In the genomic region with DNA sequence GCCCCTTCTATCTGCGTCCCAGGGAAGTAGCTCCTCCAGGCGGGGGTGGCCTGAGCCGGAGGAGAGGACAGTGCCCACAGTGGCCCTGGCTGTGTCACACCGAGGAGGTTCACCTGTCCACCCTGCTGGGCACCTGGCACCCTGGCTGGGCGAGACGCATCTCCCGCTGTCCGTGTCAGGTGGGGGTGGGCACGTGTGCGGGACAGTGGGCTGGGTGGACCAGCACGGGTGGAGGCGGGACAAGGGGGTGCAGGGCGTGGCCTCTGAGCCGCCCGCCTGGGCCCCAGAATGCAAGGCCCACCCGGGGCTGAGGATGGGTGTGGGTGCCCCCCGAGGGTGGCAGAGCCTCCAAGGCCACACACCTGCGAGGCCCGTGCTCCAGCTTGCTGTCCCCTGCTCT, we compare ENCODE assay signal across 16 cellular contexts. TPM values are rescaled to one million over a fixed set of nuclear protein-coding genes. Genes with fewer than 3 reads are reported as not detected.
A peak's percentile ranks its signal among the peaks of the same experiment; 100 is the strongest.
DNase-seq lines count a peak whose midpoint lies in the region; ATAC-seq, FAIRE-seq and TF ChIP-seq lines count a peak whose summit lies in the region.
"Had no signal": no experiment of that assay in that cellular context is flagged by ENCODE, and none has a peak within 500 bp of the region (broad histone marks: within the 10 kb centered on the region; RNA-seq: fewer than 3 reads in every experiment).

No MANE protein-coding gene starts in this region.

- dilution Hi-C loops in IMR-90 (cut with HindIII; ENCODE audit: low sequenced_read_pairs, unreplicated experiment): no loop called here

- H3K4me1 ChIP-seq in IMR-90 (ENCODE audit: control insufficient read depth, insufficient read depth, low read length) (peaks cover 17% of the 10 kb centered on the region), H1 (replicated peaks in 1 of 4; ENCODE audit: control insufficient read depth in 3 of 4, insufficient read depth in 4 of 4, low read length in 3 of 4) (peaks cover 0 to 3% (median 0%) of the 10 kb centered on the region in 4 experiments; a peak in 3 of 7 replicates), endodermal cell (ENCODE audit: control insufficient read depth, insufficient read depth, low read length) (no peaks in the 10 kb centered on the region)

- H2AK5ac ChIP-seq in IMR-90 (ENCODE audit: low read depth, low read length): peak overlapping the region; percentile 88; the same call in 1 of the 2 replicates
- H2AK5ac ChIP-seq in H1 (ENCODE audit: low read depth, low read length): no peak overlapping the region

- BruUV-seq in IMR-90 (replicated peaks; lab: Mats Ljungman, UMichigan): no TSS peak

- H3K4ac ChIP-seq in IMR-90 (ENCODE audit: low read depth, low read length) (peak overlapping the region; percentile 27; the same call in 1 of the 2 replicates), H1 (replicated peaks; ENCODE audit: insufficient read length, low read depth, low read length) (no peak overlapping the region)

- H3K18ac ChIP-seq in IMR-90 (ENCODE audit: low read depth, low read length) (no peak overlapping the region), H1 (ENCODE audit: extremely low read depth, low read length) (no peak overlapping the region)

- H4K91ac ChIP-seq in IMR-90 (ENCODE audit: insufficient read depth, low read depth, low read length) (peak overlapping the region; percentile 21; the same call in 1 of the 2 replicates), H1 (replicated peaks; ENCODE audit: insufficient read length, low read length) (peak overlapping the region; percentile 73)

- no peak overlapping the region for H3K4me2 ChIP-seq in IMR-90 (ENCODE audit: low read depth, low read length)
- no peak overlapping the region for H3K4me2 ChIP-seq in H1 (ENCODE audit: insufficient read depth in 1 of 2, low read depth in 2 of 2, low read length in 2 of 2)

- H3K79me1 ChIP-seq in IMR-90 (ENCODE audit: low read depth in 1 of 2, low read length in 2 of 2) (peaks cover 20 to 36% of the 10 kb centered on the region in 2 experiments), H1 (ENCODE audit: low read depth, low read length) (no peaks in the 10 kb centered on the region; the same call in 1 of the 2 replicates)

- peaks cover 10% of the 10 kb centered on the region for H3K9me1 ChIP-seq in IMR-90 (ENCODE audit: insufficient read depth, low read length)

- H3K27ac ChIP-seq in IMR-90 (ENCODE audit: insufficient read depth, low read length) (no peak overlapping the region), H1 (ENCODE audit: low read depth, low read length) (no peak overlapping the region), endodermal cell (ENCODE audit: low read depth, low read length) (no peak overlapping the region)

- H3K23ac ChIP-seq in IMR-90 (ENCODE audit: low read depth, low read length) (no peak overlapping the region), H1 (ENCODE audit: insufficient read length) (no peak overlapping the region)

- no peaks in the 10 kb centered on the region for H3K79me2 ChIP-seq in H1 (ENCODE audit: control insufficient read depth in 1 of 2, insufficient read depth in 2 of 2, low read length in 2 of 2)

- H3K9me3 Mint-ChIP-seq in endodermal cell: no peaks in the 10 kb centered on the region
- H3K9me3 Mint-ChIP-seq: activated T-cell treated with anti-CD3 and anti-CD28 coated beads, Interleukin-2, amount 50 U/mL, for 4 hours; IgD-negative memory B cell had no signal

- peak; percentile 72 for DNase-seq in AML-193 (lab: John Stamatoyannopoulos, UW)
- no peak for DNase-seq in IMR-90
- DNase-seq in H1 (ENCODE audit: low read depth in 1 of 2, low spot score in 2 of 2): no peak
- no peak for DNase-seq in sciatic nerve (ENCODE audit: low spot score)
- DNase-seq in SIG-M5 treated with dmso at 0.1 percent for 504 hours (lab: John Stamatoyannopoulos, UW; ENCODE audit: unreplicated experiment): no peak
- DNase-seq in endodermal cell: no peak
- DNase-seq in DMS 273 treated with DMSO at 0.1 percent for 48 hours (lab: John Stamatoyannopoulos, UW): no peak
- DNase-seq: activated CD4-positive, alpha-beta T cell treated with anti-CD3 and anti-CD28 coated beads for 4 hours; activated T-cell treated with anti-CD3 and anti-CD28 coated beads, Interleukin-2, amount 50 U/mL, for 4 hours; cortex of kidney; NCI-H1417 treated with DMSO at 0.1 percent for 48 hours; T-helper 2 cell had no signal

- no peak for TF ChIP-seq RAD21 in IMR-90 (IDR thresholded peaks at IDR 0.05; ENCODE audit: low read length)
- no peak for TF ChIP-seq RAD21 in H1 (IDR thresholded peaks at IDR 0.05 in 1 of 2, conservative IDR thresholded peaks at IDR 0.05 in 1 of 2; ENCODE audit: low read depth in 2 of 2, low read length in 2 of 2)

- FAIRE-seq in H1 (lab: Jason Lieb, UNC): no peak

- H3K4me3 ChIP-seq in IMR-90 (ENCODE audit: insufficient read depth, low read depth, low read length) (no peak overlapping the region), H1 (ENCODE audit: extremely low read depth in 1 of 4, insufficient read depth in 2 of 4, low read depth in 3 of 4, low read length in 4 of 4) (no peak overlapping the region), endodermal cell (ENCODE audit: low read length) (no peak overlapping the region)

- peak overlapping the region; percentile 72 for H2AK9ac ChIP-seq in IMR-90 (replicated peaks; ENCODE audit: low read depth, low read length, poor library complexity)

- H3K36me3 ChIP-seq in IMR-90 (ENCODE audit: control insufficient read depth, insufficient read depth, low read length) (no peaks in the 10 kb centered on the region; the same call in 1 of the 2 replicates), H1 (ENCODE audit: control insufficient read depth in 2 of 4, insufficient read depth in 4 of 4, low read length in 3 of 4) (no peaks in the 10 kb centered on the region), endodermal cell (ENCODE audit: control insufficient read depth, insufficient read depth, low read length) (no peaks in the 10 kb centered on the region)
- H3K36me3 ChIP-seq: adrenal gland, thyroid gland had no signal

- peaks cover 21% of the 10 kb centered on the region; the same call in 1 of the 2 replicates for H3K23me2 ChIP-seq in H1 (ENCODE audit: low read depth, low read length)

- H3K27me3 ChIP-seq in IMR-90 (ENCODE audit: control insufficient read depth, insufficient read depth, low read length): no peaks in the 10 kb centered on the region
- H3K27me3 ChIP-seq in H1 (replicated peaks in 1 of 4; ENCODE audit: control insufficient read depth in 3 of 4, extremely low read depth in 1 of 4, insufficient read depth in 3 of 4, low read length in 3 of 4): no peaks in the 10 kb centered on the region
- H3K27me3 ChIP-seq in endodermal cell (ENCODE audit: control insufficient read depth, insufficient read depth, low read length, poor library complexity, severe bottlenecking): no peaks in the 10 kb centered on the region
- H3K27me3 ChIP-seq: adrenal gland, thyroid gland had no signal

- peak overlapping the region; percentile 44; the same call in 1 of the 2 replicates for H2BK12ac ChIP-seq in H1 (ENCODE audit: low read depth, low read length)

- in situ Hi-C loops in IMR-90 (cut with MboI; ENCODE audit: low sequenced_read_pairs): no loop called here

- no peaks in the 10 kb centered on the region for H3K4me1 Mint-ChIP-seq in endodermal cell

- ATAC-seq in IMR-90 (ENCODE audit: low read depth) (no peak; the same call in 1 of the 2 replicates), sciatic nerve (peak; percentile 9), GM21515 (IDR thresholded peaks at IDR 0.05; ENCODE audit: unreplicated experiment) (no peak)

- intact Hi-C loops in IMR-90 (cut with micrococcal nuclease) (no loop called here), sciatic nerve (cut with DNase I) (no loop called here)

- TF ChIP-seq POLR2A in IMR-90 (IDR thresholded peaks at IDR 0.05; ENCODE audit: low read depth, low read length): no peak
- no peak for TF ChIP-seq POLR2A in H1 (IDR thresholded peaks at IDR 0.05; ENCODE audit: control extremely low read depth in 1 of 2, low read depth in 2 of 2, low read length in 2 of 2)

- H3K4me3 Mint-ChIP-seq in endodermal cell: no peak overlapping the region
- H3K4me3 Mint-ChIP-seq: activated T-cell treated with anti-CD3 and anti-CD28 coated beads, Interleukin-2, amount 50 U/mL, for 4 hours had no signal

- H4K5ac ChIP-seq in IMR-90 (ENCODE audit: low read depth, low read length): no peak overlapping the region
- no peak overlapping the region for H4K5ac ChIP-seq in H1 (ENCODE audit: insufficient read length, low read depth, low read length)

- TF ChIP-seq CTCF in IMR-90 (conservative IDR thresholded peaks at IDR 0.05; ENCODE audit: low read depth, low read length): no peak
- TF ChIP-seq CTCF in H1 (IDR thresholded peaks at IDR 0.05; ENCODE audit: control extremely low read depth in 1 of 3, insufficient read depth in 1 of 3, low read depth in 1 of 3, low read length in 3 of 3): no peak
- no peak for TF ChIP-seq CTCF in endodermal cell (conservative IDR thresholded peaks at IDR 0.05)

- H4K20me1 ChIP-seq in IMR-90 (ENCODE audit: insufficient read depth, low read length) (peaks cover 8% of the 10 kb centered on the region), H1 (replicated peaks in 1 of 2; ENCODE audit: control insufficient read depth in 1 of 2, insufficient read depth in 2 of 2, low read length in 2 of 2) (peaks cover 0 to 7% of the 10 kb centered on the region in 2 experiments)

- POLR2A ChIA-PET in IMR-90 (lab: Charles Lee; ENCODE audit: unreplicated experiment): no interaction called here
- POLR2A ChIA-PET in H1 (lab: Charles Lee; ENCODE audit: partially characterized antibody): interaction anchor here (2.2 kb wide), 1 partner anchor 11 kb away, joined by 7 read pairs; no protein-coding TSS in a partner anchor

- CTCF ChIA-PET in IMR-90 (lab: Yijun Ruan, JAX) (no interaction called here), H1 (lab: Charles Lee; ENCODE audit: partially characterized antibody) (interaction anchor here (0.7 to 7.3 kb wide), 9 partner anchors 8 to 179 kb away, joined by 3 to 53 read pairs (median 5); no protein-coding TSS in a partner anchor)

- H2BK20ac ChIP-seq in IMR-90 (ENCODE audit: low read depth, low read length): no peak overlapping the region
- no peak overlapping the region for H2BK20ac ChIP-seq in H1 (ENCODE audit: low read length)

- TF ChIP-seq EP300 in H1 (IDR thresholded peaks at IDR 0.05; ENCODE audit: borderline replicate concordance in 1 of 2, low read depth in 2 of 2, low read length in 2 of 2): no peak

- H3K27me3 Mint-ChIP-seq in endodermal cell (ENCODE audit: insufficient read depth): no peaks in the 10 kb centered on the region

- H3K56ac ChIP-seq in IMR-90 (ENCODE audit: extremely low read depth, insufficient read depth, low read length) (no peak overlapping the region), H1 (replicated peaks; ENCODE audit: insufficient read length, low read depth, low read length) (no peak overlapping the region)

- H3K27ac Mint-ChIP-seq in endodermal cell: no peak overlapping the region
- H3K27ac Mint-ChIP-seq: IgD-negative memory B cell had no signal

- H2BK15ac ChIP-seq in IMR-90 (ENCODE audit: low read depth, low read length): no peak overlapping the region; the same call in 2 of the 3 replicates
- no peak overlapping the region for H2BK15ac ChIP-seq in H1 (ENCODE audit: low read length)

- H3K9ac ChIP-seq in IMR-90 (ENCODE audit: low read depth, low read length) (no peak overlapping the region), H1 (replicated peaks in 1 of 4; ENCODE audit: extremely low read depth in 1 of 4, low read depth in 3 of 4, low read length in 3 of 4) (no peak overlapping the region), endodermal cell (ENCODE audit: extremely low read depth, low read length, poor library complexity, severe bottlenecking) (no peak overlapping the region)

- H3K14ac ChIP-seq in IMR-90 (replicated peaks; ENCODE audit: low read depth, low read length) (no peak overlapping the region), H1 (ENCODE audit: insufficient read length) (no peak overlapping the region)

- H2AFZ ChIP-seq in IMR-90 (replicated peaks; ENCODE audit: low read length, poor library complexity) (peak overlapping the region; percentile 43), H1 (ENCODE audit: low read length) (no peak overlapping the region)

- WGBS in IMR-90 (ENCODE audit: extremely low coverage in 2 of 2, insufficient read length in 1 of 2), 2 experiments: 50% methylated on average over 7 of the region's 19 CpGs; no CpG with 5 or more reads in 1 of the 2 experiments
- 91% methylated on average over 14 of the region's 19 CpGs; no CpG with 5 or more reads in 1 of the 2 experiments for WGBS in H1 (ENCODE audit: extremely low coverage in 1 of 2, insufficient coverage in 1 of 2, insufficient read length in 1 of 2, insufficient replicate concordance in 2 of 2, low coverage in 1 of 2, low lambda C conversion rate in 2 of 2, missing lambda C conversion rate in 1 of 2), 2 experiments
- WGBS in endodermal cell (ENCODE audit: insufficient coverage in 1 of 2, insufficient read length in 1 of 2), 2 experiments: 86 to 97% methylated on average over 7 to 19 of the region's 19 CpGs

- H2BK120ac ChIP-seq in IMR-90 (ENCODE audit: low read depth, low read length) (peak overlapping the region; percentile 15; the same call in 1 of the 2 replicates), H1 (replicated peaks; ENCODE audit: low read depth, low read length) (no peak overlapping the region)

- H3K36me3 Mint-ChIP-seq in endodermal cell (ENCODE audit: low read depth): no peaks in the 10 kb centered on the region
- H3K36me3 Mint-ChIP-seq: IgD-negative memory B cell had no signal

- H2BK5ac ChIP-seq in IMR-90 (ENCODE audit: low read depth, low read length, poor library complexity, severe bottlenecking) (no peak overlapping the region), H1 (ENCODE audit: low read depth, low read length) (no peak overlapping the region)

- H4K8ac ChIP-seq in IMR-90 (ENCODE audit: low read depth in 2 of 2, low read length in 2 of 2) (no peak overlapping the region), H1 (ENCODE audit: extremely low read depth, insufficient read depth, low read length) (peak overlapping the region; percentile 35; the same call in 1 of the 2 replicates)

- H3K9me3 ChIP-seq in IMR-90 (ENCODE audit: control insufficient read depth, insufficient read depth, low read length) (no peaks in the 10 kb centered on the region), H1 (ENCODE audit: insufficient read depth in 2 of 2, low read depth in 1 of 2, low read length in 1 of 2) (peaks cover 0 to 6% of the 10 kb centered on the region in 2 experiments; a peak in 1 of 4 replicates), endodermal cell (ENCODE audit: control insufficient read depth, low read length) (no peaks in the 10 kb centered on the region)
- H3K9me3 ChIP-seq: adrenal gland, thyroid gland had no signal

RNA-seq across cellular contexts. Expression of gene BAHCC1, which starts 33.7 kb away (rescaled TPM):
- 0.36 and 0.83 TPM in 2 replicates for total RNA-seq in IMR-90 (2012; rRNA removed)
- 7.8 and 8.1 TPM in 2 replicates for polyA plus RNA-seq in IMR-90 (2012; rRNA removed)
- 4.4 and 5.5 TPM in 2 replicates for polyA plus RNA-seq in IMR-90 (2012; cell fraction: cytosol; rRNA removed)
- 24.1 and 56.3 TPM in 2 replicates for polyA plus RNA-seq in IMR-90 (2012; cell fraction: nucleus; rRNA removed; ENCODE audit: low replicate concordance)
- total RNA-seq in H1 (2021; fragmentation: NEBNext Ultra II Directional; extraction: Animal tissue kit (Norgen Biotek cat#: 25700)): 0.58 and 0.71 TPM in 2 replicates
- 0.26 and 0.61 TPM in 2 replicates for polyA plus RNA-seq in H1 (2011; rRNA removed)
- 0.47 TPM for polyA plus RNA-seq in H1 (2011; cell fraction: cytosol; rRNA removed)
- polyA plus RNA-seq in H1 (2011; cell fraction: nucleus; rRNA removed): 2.9 TPM
- polyA plus RNA-seq in H1 (2012, experiment 1 of 2): 0.44 to 0.98 TPM (median 0.89 TPM) in 4 replicates
- polyA plus RNA-seq in H1 (2012, experiment 2 of 2): 0.58 TPM
- polyA plus RNA-seq in H1 (2013, experiment 1 of 2): 0.45 TPM
- polyA plus RNA-seq in H1 (2013, experiment 2 of 2): 0.50 TPM
- 0.88 and 0.95 TPM in 2 replicates for polyA minus RNA-seq in H1 (2011; rRNA and poly(A)+ RNA removed)
- polyA minus RNA-seq in H1 (2011; cell fraction: cytosol; rRNA and poly(A)+ RNA removed): 3.2 TPM
- 1.3 TPM for polyA minus RNA-seq in H1 (2011; cell fraction: nucleus; rRNA and poly(A)+ RNA removed)
- total RNA-seq in sciatic nerve: 47.8 TPM
- 10 to 100 TPM; 63.9 to 78.1 TPM for total RNA-seq in endodermal cell
- polyA plus RNA-seq in endodermal cell (2013, experiment 1 of 2): 40.3 TPM
- polyA plus RNA-seq in endodermal cell (2013, experiment 2 of 2): 37.2 TPM
- polyA plus RNA-seq: IgD-negative memory B cell had no signal

Comparison
In these comparisons a context has a peak if more than half of its experiments do, and no peak if none do; other contexts are left out.
1. DNase-seq: peak in AML-193 (2 of 2); none in IMR-90 (single experiment), H1 (0 of 2), sciatic nerve (single experiment), SIG-M5 treated with dmso at 0.1 percent for 504 hours (single experiment), endodermal cell (single experiment) and DMS 273 treated with DMSO at 0.1 percent for 48 hours (single experiment).
2. RNA of gene BAHCC1, which starts 33.7 kb away (total RNA-seq): 63.9 to 78.1 TPM in endodermal cell and 47.8 TPM in sciatic nerve (single experiment); 0.58 to 0.71 TPM in H1 and 0.36 to 0.83 TPM in IMR-90; every median in the first group is over 10 times any median in the second.